1 cellular context compared by ENCODE assay signal in the genomic region with DNA sequence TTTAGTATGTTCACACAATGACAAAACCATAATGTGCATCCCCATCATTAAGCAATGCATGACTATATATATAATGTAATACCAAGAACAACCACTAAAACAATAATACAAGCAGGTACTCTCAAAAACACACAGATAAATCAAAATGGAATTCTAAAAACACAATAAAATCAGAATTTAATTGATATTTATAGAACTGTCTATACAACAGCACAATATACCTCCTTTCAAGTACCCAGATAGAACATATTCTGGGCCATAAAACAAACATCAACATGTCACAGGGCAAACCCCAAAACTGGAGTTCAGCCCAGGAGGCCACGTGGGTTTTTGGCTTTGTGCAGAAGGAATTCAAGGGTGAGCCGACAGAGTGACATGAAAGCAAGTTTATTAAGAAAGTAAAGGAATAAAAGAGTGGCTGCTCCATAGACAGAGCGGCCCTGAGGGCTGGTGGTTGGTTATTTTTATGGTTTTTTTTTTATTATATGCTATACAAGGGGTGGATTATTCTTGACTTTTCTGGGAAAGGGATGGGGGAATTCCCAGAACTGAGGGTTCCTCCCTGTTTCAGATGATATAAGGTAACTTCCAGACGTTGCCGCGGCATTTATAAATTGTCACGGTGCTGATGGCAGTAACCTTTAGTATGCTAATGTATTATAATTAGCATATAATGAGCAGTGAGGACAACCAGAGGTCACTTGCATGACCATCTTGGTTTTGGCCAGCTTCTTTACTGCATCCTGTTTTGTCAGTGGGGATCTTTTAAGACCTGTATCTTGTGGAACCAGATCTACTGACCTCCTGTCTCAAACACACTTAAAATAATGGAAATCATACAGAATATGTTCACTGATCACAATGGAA.
TF ChIP-seq lines count a peak whose summit lies in the region.

No MANE protein-coding gene starts in this region.

TF ChIP-seq in HepG2, 621 proteins besides CTCF, POLR2A, EP300 and RAD21:
- no peak for TF ChIP-seq ARNT (IDR thresholded peaks at IDR 0.05)
- TF ChIP-seq SUZ12 (IDR thresholded peaks at IDR 0.05; ENCODE audit: low read depth, low read length) = no peak
- TF ChIP-seq PAWR (CRISPR knock-in tag; IDR thresholded peaks at IDR 0.05; ENCODE audit: borderline replicate concordance) = no peak
- TF ChIP-seq, protein P1, sequence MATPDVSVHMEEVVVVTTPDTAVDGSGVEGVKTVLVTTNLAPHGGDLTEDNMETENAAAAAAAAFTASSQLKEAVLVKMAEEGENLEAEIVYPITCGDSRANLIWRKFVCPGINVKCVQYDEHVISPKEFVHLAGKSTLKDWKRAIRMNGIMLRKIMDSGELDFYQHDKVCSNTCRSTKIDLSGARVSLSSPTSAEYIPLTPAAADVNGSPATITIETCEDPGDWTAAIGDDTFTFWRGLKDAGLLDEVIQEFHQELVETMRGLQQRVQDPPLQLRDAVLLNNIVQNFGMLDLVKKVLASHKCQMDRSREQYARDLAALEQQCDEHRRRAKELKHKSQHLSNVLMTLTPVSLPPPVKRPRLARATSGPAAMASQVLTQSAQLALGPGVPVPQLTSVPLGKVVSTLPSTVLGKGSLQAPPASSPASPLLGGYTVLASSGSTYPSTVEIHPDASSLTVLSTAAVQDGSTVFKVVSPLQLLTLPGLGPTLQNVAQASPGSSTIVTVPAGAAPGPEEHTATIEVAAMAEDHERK (CRISPR knock-in tag; IDR thresholded peaks at IDR 0.05; ENCODE audit: low read depth) = no peak
- TF ChIP-seq, protein P2, sequence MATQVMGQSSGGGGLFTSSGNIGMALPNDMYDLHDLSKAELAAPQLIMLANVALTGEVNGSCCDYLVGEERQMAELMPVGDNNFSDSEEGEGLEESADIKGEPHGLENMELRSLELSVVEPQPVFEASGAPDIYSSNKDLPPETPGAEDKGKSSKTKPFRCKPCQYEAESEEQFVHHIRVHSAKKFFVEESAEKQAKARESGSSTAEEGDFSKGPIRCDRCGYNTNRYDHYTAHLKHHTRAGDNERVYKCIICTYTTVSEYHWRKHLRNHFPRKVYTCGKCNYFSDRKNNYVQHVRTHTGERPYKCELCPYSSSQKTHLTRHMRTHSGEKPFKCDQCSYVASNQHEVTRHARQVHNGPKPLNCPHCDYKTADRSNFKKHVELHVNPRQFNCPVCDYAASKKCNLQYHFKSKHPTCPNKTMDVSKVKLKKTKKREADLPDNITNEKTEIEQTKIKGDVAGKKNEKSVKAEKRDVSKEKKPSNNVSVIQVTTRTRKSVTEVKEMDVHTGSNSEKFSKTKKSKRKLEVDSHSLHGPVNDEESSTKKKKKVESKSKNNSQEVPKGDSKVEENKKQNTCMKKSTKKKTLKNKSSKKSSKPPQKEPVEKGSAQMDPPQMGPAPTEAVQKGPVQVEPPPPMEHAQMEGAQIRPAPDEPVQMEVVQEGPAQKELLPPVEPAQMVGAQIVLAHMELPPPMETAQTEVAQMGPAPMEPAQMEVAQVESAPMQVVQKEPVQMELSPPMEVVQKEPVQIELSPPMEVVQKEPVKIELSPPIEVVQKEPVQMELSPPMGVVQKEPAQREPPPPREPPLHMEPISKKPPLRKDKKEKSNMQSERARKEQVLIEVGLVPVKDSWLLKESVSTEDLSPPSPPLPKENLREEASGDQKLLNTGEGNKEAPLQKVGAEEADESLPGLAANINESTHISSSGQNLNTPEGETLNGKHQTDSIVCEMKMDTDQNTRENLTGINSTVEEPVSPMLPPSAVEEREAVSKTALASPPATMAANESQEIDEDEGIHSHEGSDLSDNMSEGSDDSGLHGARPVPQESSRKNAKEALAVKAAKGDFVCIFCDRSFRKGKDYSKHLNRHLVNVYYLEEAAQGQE (IDR thresholded peaks at IDR 0.05; ENCODE audit: borderline replicate concordance in 1 of 2, low read depth in 1 of 2, low read length in 2 of 2) = no peak
- no peak for TF ChIP-seq ZKSCAN5 (CRISPR knock-in tag; IDR thresholded peaks at IDR 0.05)
- TF ChIP-seq, protein P3, sequence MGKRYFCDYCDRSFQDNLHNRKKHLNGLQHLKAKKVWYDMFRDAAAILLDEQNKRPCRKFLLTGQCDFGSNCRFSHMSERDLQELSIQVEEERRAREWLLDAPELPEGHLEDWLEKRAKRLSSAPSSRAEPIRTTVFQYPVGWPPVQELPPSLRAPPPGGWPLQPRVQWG (CRISPR knock-in tag; IDR thresholded peaks at IDR 0.05; ENCODE audit: borderline replicate concordance, low read depth) = no peak
